In genomic region chr14:102826751-102827675, GRCh38 we compare ENCODE assay signal across 8 cellular contexts.
"Had no signal": no experiment of that assay in that cellular context is flagged by ENCODE, and none has a peak within 500 bp of the region (broad histone marks: within the 10 kb centered on the region; RNA-seq: fewer than 3 reads in every experiment).

No MANE protein-coding gene starts in this region.

- H3K4me3 ChIP-seq: esophagus squamous epithelium, psoas muscle, sigmoid colon, SK-N-MC, uterus had no signal

- H3K4me1 ChIP-seq: uterus had no signal

- H3K36me3 ChIP-seq: sigmoid colon, uterus had no signal

- ATAC-seq: psoas muscle; stimulated activated naive CD8-positive, alpha-beta T cell treated with anti-CD3 and anti-CD28 coated beads, Interleukin-15, amount 100 ng/mL, for 72 hours had no signal

- DNase-seq: activated B cell treated with CpG ODN at 0.5 μM for 24 hours; esophagus squamous epithelium; psoas muscle; sigmoid colon; stimulated activated naive CD8-positive, alpha-beta T cell treated with anti-CD3 and anti-CD28 coated beads, Interleukin-15, amount 100 ng/mL, for 72 hours; uterus had no signal

- H3K9me3 Mint-ChIP-seq: activated B cell treated with CpG ODN at 0.5 μM for 24 hours; nephron; stimulated activated naive CD8-positive, alpha-beta T cell treated with anti-CD3 and anti-CD28 coated beads, Interleukin-15, amount 100 ng/mL, for 72 hours had no signal

- H3K27me3 Mint-ChIP-seq: activated B cell treated with CpG ODN at 0.5 μM for 24 hours; stimulated activated naive CD8-positive, alpha-beta T cell treated with anti-CD3 and anti-CD28 coated beads, Interleukin-15, amount 100 ng/mL, for 72 hours had no signal

- H3K9me3 ChIP-seq: esophagus squamous epithelium, psoas muscle, sigmoid colon, uterus had no signal
